ENCODE assay signal across 8 cellular contexts in the genomic region with DNA sequence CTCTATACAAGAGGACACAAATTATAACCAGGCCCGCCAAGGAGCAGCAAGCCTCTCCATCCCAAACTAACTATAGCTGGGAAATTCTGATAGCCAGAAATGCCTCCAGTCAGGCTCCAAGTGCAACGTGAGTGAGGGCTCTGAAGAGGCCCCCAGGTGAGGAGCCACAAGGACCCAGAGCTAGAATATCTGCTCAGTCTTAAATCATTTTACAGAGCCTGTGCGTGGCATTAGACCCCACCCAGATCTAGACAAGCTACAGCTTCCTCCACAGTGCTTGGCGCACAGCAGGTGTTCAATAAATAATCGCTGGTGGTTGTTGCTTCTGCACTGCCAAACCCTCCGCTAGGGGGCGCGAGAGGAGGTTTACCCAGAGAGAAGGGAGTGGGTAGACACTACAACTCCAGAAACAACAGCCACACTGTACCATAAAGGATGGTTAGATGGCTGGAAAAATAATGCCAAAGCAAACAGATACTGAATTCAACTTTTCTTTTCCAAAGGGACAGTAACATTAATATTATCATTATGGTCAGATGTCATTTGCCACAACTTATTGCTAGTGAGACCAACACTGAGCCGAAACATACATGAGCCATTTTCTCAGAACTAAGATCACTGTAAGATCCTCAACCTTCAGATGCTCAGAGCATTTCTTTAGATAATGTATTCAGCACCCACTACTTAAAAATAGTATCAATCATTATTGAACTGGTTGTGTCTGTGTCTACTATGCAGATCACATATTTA. TPM values are rescaled to one million over a fixed set of nuclear protein-coding genes. Genes with fewer than 3 reads are reported as not detected.
DNase-seq lines count a peak whose midpoint lies in the region; ATAC-seq and TF ChIP-seq lines count a peak whose summit lies in the region.

No MANE protein-coding gene starts in this region.

- H4K20me1 ChIP-seq in GM23248 (ENCODE audit: insufficient read depth), result no peaks in the 10 kb centered on the region

- H3K4me1 ChIP-seq in GM23248 (ENCODE audit: insufficient read depth) (no peaks in the 10 kb centered on the region), mesenchymal stem cell (ENCODE audit: control insufficient read depth, insufficient read depth, low read depth, low read length) (peaks cover 8% of the 10 kb centered on the region)
- no peaks in the 10 kb centered on the region for H3K4me1 ChIP-seq in effector memory CD4-positive, alpha-beta T cell (ENCODE audit: control insufficient read depth, insufficient read depth, low read length, poor library complexity, severe bottlenecking)

- no peak overlapping the region for H3K9ac ChIP-seq in GM23248
- no peak overlapping the region for H3K9ac ChIP-seq in mesenchymal stem cell (ENCODE audit: low read length)

- H2AK5ac ChIP-seq in mesenchymal stem cell (ENCODE audit: low read length, severe bottlenecking), result no peak overlapping the region

- H3K79me2 ChIP-seq in GM23248 (ENCODE audit: insufficient read depth), result no peaks in the 10 kb centered on the region

- CTCF ChIA-PET in activated CD4-positive, alpha-beta T cell treated with anti-CD3 and anti-CD28 coated beads for 36 hours (lab: Charles Lee), result interaction anchor here (0.7 kb wide), 1 partner anchor 698 kb away, joined by 4 read pairs; no protein-coding TSS in a partner anchor

- H3K14ac ChIP-seq in mesenchymal stem cell (ENCODE audit: low read length in 2 of 2), result no peak overlapping the region

- no peak overlapping the region for H2BK12ac ChIP-seq in mesenchymal stem cell (ENCODE audit: low read length in 2 of 2)

- in situ Hi-C loops in GM23248 (cut with MboI), result no loop called here

- peak; percentile 44 for TF ChIP-seq CTCF in kidney epithelial cell (IDR thresholded peaks at IDR 0.05; ENCODE audit: insufficient read depth, low read length, poor library complexity, severe bottlenecking)

- no peak overlapping the region for H2BK15ac ChIP-seq in mesenchymal stem cell (ENCODE audit: low read depth, poor library complexity, severe bottlenecking)

- no peaks in the 10 kb centered on the region for H3K79me1 ChIP-seq in mesenchymal stem cell (replicated peaks; ENCODE audit: low read length, poor library complexity, severe bottlenecking)

- no peak for ATAC-seq in activated CD4-positive, alpha-beta T cell treated with anti-CD3 and anti-CD28 coated beads for 36 hours

- peaks cover 56% of the 10 kb centered on the region for H3K27me3 Mint-ChIP-seq in activated CD4-positive, alpha-beta T cell treated with anti-CD3 and anti-CD28 coated beads for 36 hours

- no peak overlapping the region for H3K4me3 Mint-ChIP-seq in activated CD4-positive, alpha-beta T cell treated with anti-CD3 and anti-CD28 coated beads for 36 hours

- peaks cover 5% of the 10 kb centered on the region for H3K4me1 Mint-ChIP-seq in activated CD4-positive, alpha-beta T cell treated with anti-CD3 and anti-CD28 coated beads for 36 hours

- H3K23ac ChIP-seq in mesenchymal stem cell (ENCODE audit: low read length in 2 of 2), result no peak overlapping the region

- no peaks in the 10 kb centered on the region for H3K36me3 Mint-ChIP-seq in activated CD4-positive, alpha-beta T cell treated with anti-CD3 and anti-CD28 coated beads for 36 hours (ENCODE audit: low read depth)

- H2BK5ac ChIP-seq in mesenchymal stem cell (ENCODE audit: low read depth, low read length, poor library complexity, severe bottlenecking), result no peak overlapping the region

- H3K27ac ChIP-seq in GM23248 (no peak overlapping the region), mesenchymal stem cell (ENCODE audit: low read length, poor library complexity, severe bottlenecking) (no peak overlapping the region)
- H3K27ac ChIP-seq in effector memory CD4-positive, alpha-beta T cell (ENCODE audit: insufficient read depth, low read length, poor library complexity, severe bottlenecking), result no peak overlapping the region

- 29 to 36% methylated on average over 9 of the region's 9 CpGs for WGBS in GM23248 (ENCODE audit: low coverage in 1 of 2, low lambda C conversion rate in 2 of 2, missing lambda C conversion rate in 2 of 2), 2 experiments
- WGBS in mesenchymal stem cell, result 10% methylated on average over 9 of the region's 9 CpGs

- H3K9me3 ChIP-seq in GM23248 (ENCODE audit: low read depth), result no peaks in the 10 kb centered on the region
- H3K9me3 ChIP-seq in effector memory CD4-positive, alpha-beta T cell (ENCODE audit: control insufficient read depth, low read length), result no peaks in the 10 kb centered on the region
- peaks cover 8% of the 10 kb centered on the region for H3K9me3 ChIP-seq in mesenchymal stem cell (ENCODE audit: control insufficient read depth, low read length)

- no peak overlapping the region for H3K27ac Mint-ChIP-seq in activated CD4-positive, alpha-beta T cell treated with anti-CD3 and anti-CD28 coated beads for 36 hours

- no peak overlapping the region for H3K4me3 ChIP-seq in GM23248
- no peak overlapping the region for H3K4me3 ChIP-seq in kidney epithelial cell (ENCODE audit: low read depth, low read length)
- H3K4me3 ChIP-seq in effector memory CD4-positive, alpha-beta T cell (ENCODE audit: insufficient read depth, low read depth, low read length, poor library complexity, severe bottlenecking), result no peak overlapping the region
- no peak overlapping the region for H3K4me3 ChIP-seq in mesenchymal stem cell (ENCODE audit: insufficient read depth in 1 of 2, low read depth in 1 of 2, low read length in 2 of 2)

- no peak overlapping the region for H4K91ac ChIP-seq in mesenchymal stem cell (ENCODE audit: low read length)

- no peaks in the 10 kb centered on the region for H3K36me3 ChIP-seq in GM23248 (ENCODE audit: low read depth)
- H3K36me3 ChIP-seq in kidney epithelial cell (ENCODE audit: control insufficient read depth, insufficient read depth, low read length), result no peaks in the 10 kb centered on the region
- no peaks in the 10 kb centered on the region for H3K36me3 ChIP-seq in effector memory CD4-positive, alpha-beta T cell (ENCODE audit: control insufficient read depth, insufficient read depth, low read length)
- no peaks in the 10 kb centered on the region for H3K36me3 ChIP-seq in mesenchymal stem cell (ENCODE audit: control insufficient read depth in 1 of 2, insufficient read depth in 2 of 2, low read depth in 1 of 2, low read length in 2 of 2)

- H2BK120ac ChIP-seq in mesenchymal stem cell (ENCODE audit: low read depth, low read length), result no peak overlapping the region

- peaks cover 4% of the 10 kb centered on the region for H3K9me3 Mint-ChIP-seq in activated CD4-positive, alpha-beta T cell treated with anti-CD3 and anti-CD28 coated beads for 36 hours (ENCODE audit: low read depth)

- no peak overlapping the region for H3K4ac ChIP-seq in mesenchymal stem cell (ENCODE audit: low read depth in 1 of 2, low read length in 2 of 2)

- DNase-seq in activated CD4-positive, alpha-beta T cell treated with anti-CD3 and anti-CD28 coated beads for 36 hours, result peak; percentile 78
- no peak for DNase-seq in activated CD4-positive, alpha-beta T cell treated with anti-CD3 and anti-CD28 coated beads for 1 hour
- peak; percentile 41 for DNase-seq in GM23248
- peak; percentile 36 for DNase-seq in M059J (ENCODE audit: low read depth)
- peak; percentile 56 to 65 for DNase-seq in activated CD4-positive, alpha-beta T cell treated with anti-CD3 and anti-CD28 coated beads, Interleukin-2, amount 50 U/mL, for 48 hours
- no peak for DNase-seq in kidney epithelial cell (ENCODE audit: low read depth)
- DNase-seq in effector memory CD4-positive, alpha-beta T cell, result no peak
- no peak for DNase-seq in mesenchymal stem cell

- H3F3A ChIP-seq in GM23248 (ENCODE audit: insufficient read depth), result no peaks in the 10 kb centered on the region

- H2AFZ ChIP-seq in GM23248 (no peak overlapping the region), mesenchymal stem cell (ENCODE audit: low read depth, low read length) (no peak overlapping the region)

- no peak overlapping the region for H4K8ac ChIP-seq in mesenchymal stem cell (ENCODE audit: low read length)

- POLR2A ChIA-PET in activated CD4-positive, alpha-beta T cell treated with anti-CD3 and anti-CD28 coated beads for 36 hours (lab: Charles Lee), result no interaction called here

- H3K18ac ChIP-seq in mesenchymal stem cell (ENCODE audit: low read depth in 1 of 2, low read length in 2 of 2), result no peak overlapping the region

- H3K27me3 ChIP-seq in GM23248 (replicated peaks; ENCODE audit: insufficient read depth), result peaks cover 68% of the 10 kb centered on the region
- peaks cover 45% of the 10 kb centered on the region for H3K27me3 ChIP-seq in kidney epithelial cell (ENCODE audit: control insufficient read depth, insufficient read depth, low read length)
- H3K27me3 ChIP-seq in effector memory CD4-positive, alpha-beta T cell (replicated peaks; ENCODE audit: control insufficient read depth, insufficient read depth, low read length, poor library complexity, severe bottlenecking), result peaks cover 13% of the 10 kb centered on the region
- H3K27me3 ChIP-seq in mesenchymal stem cell (ENCODE audit: control insufficient read depth in 1 of 2, insufficient read depth in 1 of 2, low read length in 2 of 2), result peaks cover 74 to 99% of the 10 kb centered on the region in 2 experiments

- H3K9me2 ChIP-seq in GM23248 (ENCODE audit: insufficient read depth), result no peaks in the 10 kb centered on the region

- intact Hi-C loops in activated CD4-positive, alpha-beta T cell treated with anti-CD3 and anti-CD28 coated beads for 36 hours (cut with DNase I, micrococcal nuclease), result loop anchor here in 1 of 2 experiments (10.0 kb wide), 1 partner anchor 53 kb away; no protein-coding TSS in a partner anchor

- H3K4me2 ChIP-seq in GM23248 (ENCODE audit: unreplicated experiment) (no peak overlapping the region), mesenchymal stem cell (ENCODE audit: low read length, poor library complexity, severe bottlenecking) (no peak overlapping the region)

RNA-seq across cellular contexts. Expression of a gene that starts 44.5 kb away (rescaled TPM):
- not detected for total RNA-seq in activated CD4-positive, alpha-beta T cell treated with anti-CD3 and anti-CD28 coated beads for 36 hours
- 1.6 and 7.0 TPM in 2 replicates for total RNA-seq in GM23248 (2014; rRNA removed; shearing (Covaris generic))
- polyA plus RNA-seq in GM23248 (2016; fragmentation: Nextera tagmentation; extraction: Ambion mirVana), result 4.3 and 6.3 TPM in 2 replicates
- total RNA-seq in M059J (2014; rRNA removed; shearing (Covaris generic)), result 0.02 TPM in 1 of 2 replicates, not detected in the other
- total RNA-seq in kidney epithelial cell, result not detected in 2 replicates
- polyA plus RNA-seq in mesenchymal stem cell (2013, experiment 1 of 2), result not detected
- not detected for polyA plus RNA-seq in mesenchymal stem cell (2013, experiment 2 of 2)

RNA-seq across cellular contexts. Expression of a gene that starts 47.3 kb away (rescaled TPM):
- total RNA-seq in activated CD4-positive, alpha-beta T cell treated with anti-CD3 and anti-CD28 coated beads for 36 hours, result not detected
- total RNA-seq in GM23248 (2014; rRNA removed; shearing (Covaris generic)), result 18.2 and 25.5 TPM in 2 replicates
- polyA plus RNA-seq in GM23248 (2016; fragmentation: Nextera tagmentation; extraction: Ambion mirVana), result 14.0 and 15.5 TPM in 2 replicates
- total RNA-seq in M059J (2014; rRNA removed; shearing (Covaris generic)), result 7.9 and 10.5 TPM in 2 replicates
- total RNA-seq in kidney epithelial cell, result not detected in 2 replicates
- polyA plus RNA-seq in mesenchymal stem cell (2013, experiment 1 of 2), result 0.17 TPM
- polyA plus RNA-seq in mesenchymal stem cell (2013, experiment 2 of 2), result 0.14 TPM

Comparison
In these comparisons a context has a peak if more than half of its experiments do, and no peak if none do; other contexts are left out.
1. DNase-seq: peak in activated CD4-positive, alpha-beta T cell treated with anti-CD3 and anti-CD28 coated beads for 36 hours (single experiment), GM23248 (single experiment), M059J (single experiment) and activated CD4-positive, alpha-beta T cell treated with anti-CD3 and anti-CD28 coated beads, Interleukin-2, amount 50 U/mL, for 48 hours (2 of 2); none in activated CD4-positive, alpha-beta T cell treated with anti-CD3 and anti-CD28 coated beads for 1 hour (single experiment), kidney epithelial cell (single experiment), effector memory CD4-positive, alpha-beta T cell (0 of 3) and mesenchymal stem cell (single experiment).